Comparison of ENCODE assay signal across 19 cellular contexts in the genomic region with DNA sequence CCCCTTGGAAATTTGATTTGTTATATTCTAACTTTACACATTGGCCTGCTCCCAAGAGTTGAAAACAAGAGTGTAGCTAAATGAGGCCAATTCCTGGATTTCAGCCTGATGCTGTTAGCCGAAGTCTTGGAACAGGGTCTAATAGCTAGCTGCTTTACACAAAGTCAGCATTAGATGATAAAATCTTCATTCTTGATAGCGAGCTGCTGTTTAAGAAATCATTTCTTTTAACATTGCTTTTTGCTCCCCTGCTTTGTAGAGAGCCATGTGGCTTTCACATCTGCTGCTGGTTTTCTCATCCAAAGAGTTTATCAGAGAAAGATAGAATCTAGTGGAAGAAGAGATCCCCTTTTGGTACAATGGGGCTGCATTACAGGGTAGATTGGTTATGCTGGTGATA. TPM values are rescaled to one million over a fixed set of nuclear protein-coding genes. Genes with fewer than 3 reads are reported as not detected.
DNase-seq lines count a peak whose midpoint lies in the region; ATAC-seq and TF ChIP-seq lines count a peak whose summit lies in the region.
"Had no signal": no experiment of that assay in that cellular context is flagged by ENCODE, and none has a peak within 500 bp of the region (broad histone marks: within the 10 kb centered on the region; RNA-seq: fewer than 3 reads in every experiment).

No MANE protein-coding gene starts in this region.

- H3K9me3 Mint-ChIP-seq in mesothelial cell of epicardium, result peaks cover 14% of the 10 kb centered on the region
- H3K9me3 Mint-ChIP-seq: CD8-positive, alpha-beta T cell had no signal

- peaks cover 49% of the 10 kb centered on the region for H3K36me3 Mint-ChIP-seq in mesothelial cell of epicardium

- DNase-seq in DMS 273 (lab: John Stamatoyannopoulos, UW; ENCODE audit: unreplicated experiment) (peak; percentile 37), DMS 273 treated with DMSO at 0.1 percent for 48 hours (lab: John Stamatoyannopoulos, UW) (no peak), NCI-H446 treated with DMSO at 0.1 percent for 48 hours (lab: John Stamatoyannopoulos, UW) (peak; percentile 61), cerebellar cortex (ENCODE audit: low spot score) (peak; percentile 47), mesothelial cell of epicardium (ENCODE audit: low spot score in 2 of 2, unreplicated experiment in 2 of 2) (no peak), T-helper 9 cell (no peak), RKO (ENCODE audit: low spot score) (no peak)
- DNase-seq: BE2C; CD8-positive, alpha-beta T cell; DND-41; GDM1; HCEC 1CT; KBM-7; MV-4-11; NCI-H2081 treated with DMSO at 0.1 percent for 48 hours; NCI-H345; NCI-H526 treated with DMSO at 0.1 percent for 48 hours had no signal

- H3K4me1 Mint-ChIP-seq in mesothelial cell of epicardium, result peaks cover 9% of the 10 kb centered on the region

- no peak overlapping the region for H3K4me3 Mint-ChIP-seq in mesothelial cell of epicardium
- H3K4me3 Mint-ChIP-seq: CD8-positive, alpha-beta T cell had no signal

- H3K27ac Mint-ChIP-seq in mesothelial cell of epicardium, result peak overlapping the region; percentile 21
- H3K27ac Mint-ChIP-seq: CD8-positive, alpha-beta T cell had no signal

- no peak for ATAC-seq in HG03460 (IDR thresholded peaks at IDR 0.05; ENCODE audit: unreplicated experiment)
- ATAC-seq: CD8-positive, alpha-beta T cell; GM12878 had no signal

- H3K27me3 Mint-ChIP-seq in mesothelial cell of epicardium (ENCODE audit: low read depth), result no peaks in the 10 kb centered on the region

- TF ChIP-seq CTCF in mesothelial cell of epicardium (IDR thresholded peaks at IDR 0.05; ENCODE audit: unreplicated experiment), result no peak

RNA-seq across cellular contexts. Expression of gene FBXW8, which starts 22.4 kb away (rescaled TPM):
- total RNA-seq in mesothelial cell of epicardium, result 38.1 to 40.1 TPM (median 40.0 TPM) in 3 replicates

RNA-seq across cellular contexts. Expression of gene HRK, which starts 51.9 kb away (rescaled TPM):
- total RNA-seq in mesothelial cell of epicardium, result 3.5 to 4.4 TPM (median 4.3 TPM) in 3 replicates
- total RNA-seq: GM12878 had no signal

Comparison
In these comparisons a context has a peak if more than half of its experiments do, and no peak if none do; other contexts are left out.
1. DNase-seq: peak in DMS 273 (single experiment), NCI-H446 treated with DMSO at 0.1 percent for 48 hours (single experiment) and cerebellar cortex (single experiment); none in DMS 273 treated with DMSO at 0.1 percent for 48 hours (single experiment), mesothelial cell of epicardium (0 of 2), T-helper 9 cell (single experiment) and RKO (single experiment).